Comparison of ENCODE assay signal across 16 cellular contexts in genomic region chr12:31650927-31651326, GRCh38. TPM values are rescaled to one million over a fixed set of nuclear protein-coding genes. Genes with fewer than 3 reads are reported as not detected.
DNase-seq lines count a peak whose midpoint lies in the region; ATAC-seq and TF ChIP-seq lines count a peak whose summit lies in the region.
"Had no signal": no experiment of that assay in that cellular context is flagged by ENCODE, and none has a peak within 500 bp of the region (broad histone marks: within the 10 kb centered on the region; RNA-seq: fewer than 3 reads in every experiment).

No MANE protein-coding gene starts in this region.

- no peaks in the 10 kb centered on the region for H3K9me3 Mint-ChIP-seq in activated naive CD8-positive, alpha-beta T cell treated with anti-CD3 and anti-CD28 coated beads, Interleukin-2, amount 50 U/mL, for 24 hours
- no peaks in the 10 kb centered on the region for H3K9me3 Mint-ChIP-seq in chondrocyte (ENCODE audit: low read depth)

- no peak for DNase-seq in heart left ventricle
- DNase-seq in cardiac septum (ENCODE audit: low spot score), result no peak
- DNase-seq in activated naive CD8-positive, alpha-beta T cell treated with anti-CD3 and anti-CD28 coated beads, Interleukin-2, amount 50 U/mL, for 24 hours, result no peak
- peak; percentile 56 for DNase-seq in left kidney (ENCODE audit: low read depth, low spot score)
- DNase-seq in ureter (ENCODE audit: low spot score), result peak; percentile 26
- DNase-seq in chondrocyte (ENCODE audit: low spot score), result no peak
- DNase-seq in effector CD8-positive, alpha-beta T cell (lab: John Stamatoyannopoulos, UW), result no peak
- no peak for DNase-seq in NCI-H345 (lab: John Stamatoyannopoulos, UW)
- DNase-seq: activated CD4-positive, alpha-beta T cell treated with anti-CD3 and anti-CD28 coated beads, Interleukin-2, amount 50 U/mL, for 1 hour; activated gamma-delta T cell; cortex of kidney; hippocampal formation; NCI-H510A treated with DMSO at 0.1 percent for 48 hours had no signal

- H3K4me3 Mint-ChIP-seq in activated naive CD8-positive, alpha-beta T cell treated with anti-CD3 and anti-CD28 coated beads, Interleukin-2, amount 50 U/mL, for 24 hours, result peak overlapping the region; percentile 53
- H3K4me3 Mint-ChIP-seq in chondrocyte (ENCODE audit: unreplicated experiment), result no peak overlapping the region

- TF ChIP-seq POLR2A in heart left ventricle (IDR thresholded peaks at IDR 0.05), result no peak

- H3K4me1 Mint-ChIP-seq in activated naive CD8-positive, alpha-beta T cell treated with anti-CD3 and anti-CD28 coated beads, Interleukin-2, amount 50 U/mL, for 24 hours, result peaks cover 15% of the 10 kb centered on the region
- H3K4me1 Mint-ChIP-seq in chondrocyte (ENCODE audit: low read depth), result peaks cover 6% of the 10 kb centered on the region

- H3K4me3 ChIP-seq in heart left ventricle, result no peak overlapping the region
- H3K4me3 ChIP-seq: BLaER1 treated with 17β-estradiol and CSF1 and Interleukin-3, amounts not matched to agents 10 nM and 100 nM; right atrium auricular region; vagina had no signal

- TF ChIP-seq CTCF in heart left ventricle (IDR thresholded peaks at IDR 0.05) (no peak), chondrocyte (IDR thresholded peaks at IDR 0.05) (no peak)

- H3K4me1 ChIP-seq in heart left ventricle, result peaks cover 0 to 26% (median 0%) of the 10 kb centered on the region in 12 donors
- H3K4me1 ChIP-seq: vagina had no signal

- no peaks in the 10 kb centered on the region for H3K27me3 ChIP-seq in heart left ventricle
- H3K27me3 ChIP-seq: BLaER1 treated with 17β-estradiol and CSF1 and Interleukin-3, amounts not matched to agents 10 nM and 100 nM; right atrium auricular region; vagina had no signal

- ATAC-seq in heart left ventricle, result peak in 3 of 4 donors; percentile 10 to 77 (median 43)
- ATAC-seq in activated naive CD8-positive, alpha-beta T cell treated with anti-CD3 and anti-CD28 coated beads, Interleukin-2, amount 50 U/mL, for 24 hours, result no peak

- no peaks in the 10 kb centered on the region for H3K36me3 ChIP-seq in heart left ventricle
- H3K36me3 ChIP-seq: BLaER1 treated with 17β-estradiol and CSF1 and Interleukin-3, amounts not matched to agents 10 nM and 100 nM; right atrium auricular region; vagina had no signal

- H3K27me3 Mint-ChIP-seq in activated naive CD8-positive, alpha-beta T cell treated with anti-CD3 and anti-CD28 coated beads, Interleukin-2, amount 50 U/mL, for 24 hours, result no peaks in the 10 kb centered on the region
- H3K27me3 Mint-ChIP-seq in chondrocyte (ENCODE audit: low read depth), result no peaks in the 10 kb centered on the region

- H3K9me3 ChIP-seq in heart left ventricle, result no peaks in the 10 kb centered on the region
- H3K9me3 ChIP-seq: BLaER1 treated with 17β-estradiol and CSF1 and Interleukin-3, amounts not matched to agents 10 nM and 100 nM; right atrium auricular region; vagina had no signal

- H3K36me3 Mint-ChIP-seq in activated naive CD8-positive, alpha-beta T cell treated with anti-CD3 and anti-CD28 coated beads, Interleukin-2, amount 50 U/mL, for 24 hours (ENCODE audit: low read depth), result no peaks in the 10 kb centered on the region
- no peaks in the 10 kb centered on the region for H3K36me3 Mint-ChIP-seq in chondrocyte (ENCODE audit: low read depth)

- intact Hi-C loops in heart left ventricle (cut with DNase I), result loop anchor here in 8 of 10 donors (5.0 to 10.0 kb wide), 8 partner anchors 314 to 1024 kb away; partner anchors contain the start of gene DNM1L (in 5 of the 8)
- intact Hi-C loops in cardiac septum (cut with DNase I), result loop anchor here (10.0 kb wide), 2 partner anchors 654 to 1024 kb away; partner anchors contain the start of gene DNM1L

- H3K27ac ChIP-seq in heart left ventricle, result peak overlapping the region in 3 of 12 donors; percentile 3 to 54 (median 36)
- H3K27ac ChIP-seq: BLaER1 treated with 17β-estradiol and CSF1 and Interleukin-3, amounts not matched to agents 10 nM and 100 nM; right atrium auricular region; vagina had no signal

- 53 to 67% (median 58%) methylated on average over 5 of the region's 5 CpGs for WGBS in heart left ventricle, 4 donors

- H3K27ac Mint-ChIP-seq in activated naive CD8-positive, alpha-beta T cell treated with anti-CD3 and anti-CD28 coated beads, Interleukin-2, amount 50 U/mL, for 24 hours, result no peak overlapping the region
- no peak overlapping the region for H3K27ac Mint-ChIP-seq in chondrocyte (ENCODE audit: unreplicated experiment)

RNA-seq across cellular contexts. Expression of gene ETFBKMT, which starts 8.6 kb away (rescaled TPM):
- 1 to 10 TPM; 3.1 to 7.4 (median 6.1) TPM for total RNA-seq in heart left ventricle
- polyA plus RNA-seq in heart left ventricle, result 1 to 10 TPM; 2.3 to 2.8 TPM
- total RNA-seq in cardiac septum, result 5.7 TPM
- total RNA-seq in ureter, result 5.6 TPM
- total RNA-seq in chondrocyte, result 3.2 to 4.8 TPM (median 3.4 TPM) in 3 replicates

RNA-seq across cellular contexts. Expression of gene DENND5B, which starts 60.0 kb away (rescaled TPM):
- 10 to 100 TPM; 32.1 to 58.9 (median 44.0) TPM for total RNA-seq in heart left ventricle
- 10 to 100 TPM in 1 of 2 donors, 1 to 10 TPM in 1; 8.2 to 16.7 TPM for polyA plus RNA-seq in heart left ventricle
- 42.3 TPM for total RNA-seq in cardiac septum
- total RNA-seq in ureter, result 6.1 TPM
- total RNA-seq in chondrocyte, result 12.5 to 22.2 TPM (median 14.1 TPM) in 3 replicates

Comparison
In these comparisons a context has a peak if more than half of its experiments do, and no peak if none do; other contexts are left out.
1. DNase-seq: peak in left kidney (single experiment) and ureter (single experiment); none in heart left ventricle (0 of 5), cardiac septum (single experiment), activated naive CD8-positive, alpha-beta T cell treated with anti-CD3 and anti-CD28 coated beads, Interleukin-2, amount 50 U/mL, for 24 hours (single experiment), chondrocyte (single experiment), effector CD8-positive, alpha-beta T cell (single experiment) and NCI-H345 (single experiment).